Comparison of ENCODE assay signal across 14 cellular contexts in genomic region chr7:34135924-34136323, GRCh38.
"Had no signal": no experiment of that assay in that cellular context is flagged by ENCODE, and none has a peak within 500 bp of the region (broad histone marks: within the 10 kb centered on the region; RNA-seq: fewer than 3 reads in every experiment).

No MANE protein-coding gene starts in this region.

- DNase-seq: activated CD4-positive, alpha-beta T cell treated with anti-CD3 and anti-CD28 coated beads for 36 hours; activated CD4-positive, alpha-beta T cell treated with anti-CD3 and anti-CD28 coated beads, Interleukin-2, amount 50 U/mL, for 48 hours; activated gamma-delta T cell treated with Interleukin-2 at 50 U/mL for 16 hours; central memory CD4-positive, alpha-beta T cell; effector memory CD4-positive, alpha-beta T cell; left cardiac atrium; lower lobe of right lung; retina; stimulated activated naive B cell treated with anti-CD40 and anti-IgM and Interleukin-4, amounts not matched to agents 10 μg/mL and 1 μg/mL and 100 μg/mL, for 72 hours; T-helper 2 cell had no signal

- ATAC-seq: activated CD4-positive, alpha-beta T cell treated with anti-CD3 and anti-CD28 coated beads for 36 hours; activated naive CD4-positive, alpha-beta T cell treated with anti-CD3 and anti-CD28 coated beads, Interleukin-2, amount 50 U/mL, for 72 hours; left cardiac atrium; lower lobe of right lung; natural killer cell treated with Interleukin-12 subunit alpha and Interleukin-12 subunit beta and Interleukin-15 and Interleukin-18, amount 100 ng/mL, for 72 hours; stimulated activated naive B cell treated with anti-CD40 and anti-IgM and Interleukin-4, amounts not matched to agents 10 μg/mL and 1 μg/mL and 100 μg/mL, for 72 hours; WTC11 had no signal

- H3K27me3 ChIP-seq: neutrophil had no signal

- H3K9me3 ChIP-seq: lower lobe of right lung, neutrophil had no signal

- H3K36me3 ChIP-seq: lower lobe of right lung, neutrophil had no signal

- H3K4me3 ChIP-seq: lower lobe of right lung had no signal

- H3K27ac ChIP-seq: lower lobe of right lung, neutrophil had no signal
